Comparison of ENCODE assay signal across 2 cellular contexts in the genomic region with DNA sequence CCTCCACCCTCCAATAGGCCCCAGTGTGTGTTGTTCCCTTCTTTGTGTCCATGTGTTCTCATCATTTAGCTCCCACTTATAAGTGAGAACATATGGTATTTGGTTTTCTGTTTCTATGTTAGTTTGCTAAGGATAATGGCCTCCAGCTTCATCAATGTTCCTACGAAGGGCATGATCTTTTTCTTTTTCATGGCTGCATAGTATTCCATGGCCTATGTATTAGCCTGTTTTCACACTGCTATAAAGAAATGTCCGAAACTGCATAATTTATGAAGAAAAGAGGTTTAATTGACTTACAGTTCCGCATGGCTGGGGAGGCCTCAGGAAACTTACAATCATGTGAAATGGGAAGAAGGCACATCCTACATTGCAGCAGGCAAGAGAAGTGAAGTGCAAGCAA. TPM values are rescaled to one million over a fixed set of nuclear protein-coding genes. Genes with fewer than 3 reads are reported as not detected.
"Had no signal": no experiment of that assay in that cellular context is flagged by ENCODE, and none has a peak within 500 bp of the region (broad histone marks: within the 10 kb centered on the region; RNA-seq: fewer than 3 reads in every experiment).

No MANE protein-coding gene starts in this region.

RNA-seq across cellular contexts. Expression of gene NEUROD1, which starts 22.2 kb away (rescaled TPM):
- total RNA-seq: G401, GM12878 had no signal
- polyA plus RNA-seq: GM12878 had no signal

RNA-seq across cellular contexts. Expression of gene CERKL, which starts 45.6 kb away (rescaled TPM):
- total RNA-seq: G401 had no signal
